14 cellular contexts compared by ENCODE assay signal in the genomic region with DNA sequence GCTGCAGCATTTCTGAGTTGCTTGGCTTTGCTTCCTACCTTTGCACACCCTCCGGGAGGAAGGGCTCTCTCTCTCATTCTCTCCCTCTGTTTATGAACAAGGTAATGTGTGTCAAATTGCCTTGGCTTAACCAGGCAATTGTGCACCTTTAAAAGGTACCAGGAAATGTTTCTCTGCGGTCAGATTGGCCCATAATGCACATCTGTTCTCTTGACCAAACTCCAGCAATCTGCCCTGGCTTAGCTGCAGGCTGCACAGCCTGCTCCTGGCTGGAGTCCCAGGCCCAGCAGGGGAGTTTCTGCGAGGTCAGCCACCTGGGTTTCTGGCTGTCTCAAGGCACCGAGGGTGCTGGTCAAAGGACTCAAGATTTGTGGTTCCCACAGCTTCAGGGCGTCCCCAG.
A peak's percentile ranks its signal among the peaks of the same experiment; 100 is the strongest.
DNase-seq lines count a peak whose midpoint lies in the region; ATAC-seq, FAIRE-seq and TF ChIP-seq lines count a peak whose summit lies in the region.
"Had no signal": no experiment of that assay in that cellular context is flagged by ENCODE, and none has a peak within 500 bp of the region (broad histone marks: within the 10 kb centered on the region; RNA-seq: fewer than 3 reads in every experiment).

No MANE protein-coding gene starts in this region.

- no peaks in the 10 kb centered on the region for H3K9me3 Mint-ChIP-seq in natural killer cell
- H3K9me3 Mint-ChIP-seq: naive thymus-derived CD8-positive, alpha-beta T cell; type B pancreatic cell had no signal

- no peak overlapping the region for H2BK15ac ChIP-seq in H1 (ENCODE audit: low read length)

- H3K36me3 ChIP-seq in KMS-11 (ENCODE audit: insufficient read depth) (no peaks in the 10 kb centered on the region), H1 (ENCODE audit: control insufficient read depth in 2 of 4, insufficient read depth in 4 of 4, low read length in 3 of 4) (no peaks in the 10 kb centered on the region)

- intact Hi-C loops in natural killer cell (cut with micrococcal nuclease): no loop called here

- no peak for FAIRE-seq in H1 (lab: Jason Lieb, UNC)

- H3K27me3 Mint-ChIP-seq in natural killer cell (ENCODE audit: low read depth in 2 of 2): peaks cover 10% of the 10 kb centered on the region in 2 donors

- no peak overlapping the region for H4K5ac ChIP-seq in H1 (ENCODE audit: insufficient read length, low read depth, low read length)

- DNase-seq in A172 (ENCODE audit: low spot score) (peak; percentile 91), NCI-H748 treated with DMSO at 0.1 percent for 48 hours (lab: John Stamatoyannopoulos, UW) (peak; percentile 47), H1 (ENCODE audit: low read depth in 1 of 2, low spot score in 2 of 2) (no peak), natural killer cell (no peak), SIG-M5 treated with dmso at 0.1 percent for 504 hours (lab: John Stamatoyannopoulos, UW; ENCODE audit: unreplicated experiment) (no peak)
- no peak for DNase-seq in stimulated activated CD8-positive, alpha-beta memory T cell treated with anti-CD3 and anti-CD28 coated beads, Interleukin-4, amount 100 ng/mL, for 48 hours
- DNase-seq: dermis blood vessel endothelial cell; DND-41; naive thymus-derived CD8-positive, alpha-beta T cell; T-helper 9 cell had no signal

- H3K18ac ChIP-seq in H1 (ENCODE audit: extremely low read depth, low read length): no peak overlapping the region

- peak overlapping the region; percentile 32; the same call in 1 of the 2 replicates for H2AFZ ChIP-seq in KMS-11 (ENCODE audit: low read depth)
- 0 out of 2 replicates have a peak overlapping the region, but pooled peaks have one; percentile 59 for H2AFZ ChIP-seq in H1 (ENCODE audit: low read length)

- no peak overlapping the region for H2BK5ac ChIP-seq in H1 (ENCODE audit: low read depth, low read length)

- no peaks in the 10 kb centered on the region for H3K9me3 ChIP-seq in H1 (ENCODE audit: insufficient read depth in 2 of 2, low read depth in 1 of 2, low read length in 1 of 2)

- H2AK5ac ChIP-seq in H1 (ENCODE audit: low read depth, low read length): no peak overlapping the region

- 83% methylated on average over 5 of the region's 5 CpGs; no CpG with 5 or more reads in 1 of the 2 experiments for WGBS in H1 (ENCODE audit: extremely low coverage in 1 of 2, insufficient coverage in 1 of 2, insufficient read length in 1 of 2, insufficient replicate concordance in 2 of 2, low coverage in 1 of 2, low lambda C conversion rate in 2 of 2, missing lambda C conversion rate in 1 of 2), 2 experiments

- POLR2A ChIA-PET in H1 (lab: Charles Lee; ENCODE audit: partially characterized antibody): no interaction called here

- H3K23me2 ChIP-seq in H1 (ENCODE audit: low read depth, low read length): no peaks in the 10 kb centered on the region

- H3K4me1 Mint-ChIP-seq in natural killer cell: no peaks in the 10 kb centered on the region
- H3K4me1 Mint-ChIP-seq: naive thymus-derived CD8-positive, alpha-beta T cell had no signal

- no peak overlapping the region for H2BK20ac ChIP-seq in H1 (ENCODE audit: low read length)

- H2BK12ac ChIP-seq in H1 (ENCODE audit: low read depth, low read length): no peak overlapping the region

- no peak for TF ChIP-seq EP300 in H1 (IDR thresholded peaks at IDR 0.05; ENCODE audit: borderline replicate concordance in 1 of 2, low read depth in 2 of 2, low read length in 2 of 2)

- no peaks in the 10 kb centered on the region for H4K20me1 ChIP-seq in KMS-11 (ENCODE audit: insufficient read depth)
- no peaks in the 10 kb centered on the region for H4K20me1 ChIP-seq in H1 (replicated peaks in 1 of 2; ENCODE audit: control insufficient read depth in 1 of 2, insufficient read depth in 2 of 2, low read length in 2 of 2)

- no peak overlapping the region for H4K91ac ChIP-seq in H1 (replicated peaks; ENCODE audit: insufficient read length, low read length)

- H3K4me1 ChIP-seq in KMS-11 (ENCODE audit: low read depth, poor library complexity, severe bottlenecking) (peaks cover 50% of the 10 kb centered on the region), H1 (replicated peaks in 1 of 4; ENCODE audit: control insufficient read depth in 3 of 4, insufficient read depth in 4 of 4, low read length in 3 of 4) (no peaks in the 10 kb centered on the region; a peak in 1 of 7 replicates)

- H3K4ac ChIP-seq in H1 (replicated peaks; ENCODE audit: insufficient read length, low read depth, low read length): no peak overlapping the region

- no peaks in the 10 kb centered on the region for H3K36me3 Mint-ChIP-seq in natural killer cell
- H3K36me3 Mint-ChIP-seq: activated naive CD4-positive, alpha-beta T cell treated with anti-CD3 and anti-CD28 coated beads, Interleukin-2, amount 50 U/mL, for 72 hours; naive thymus-derived CD8-positive, alpha-beta T cell; type B pancreatic cell had no signal

- H3K56ac ChIP-seq in H1 (replicated peaks; ENCODE audit: insufficient read length, low read depth, low read length): no peak overlapping the region

- H3K23ac ChIP-seq in H1 (ENCODE audit: insufficient read length): no peak overlapping the region

- no peak overlapping the region for H2BK120ac ChIP-seq in H1 (replicated peaks; ENCODE audit: low read depth, low read length)

- TF ChIP-seq CTCF in KMS-11 (conservative IDR thresholded peaks at IDR 0.05; ENCODE audit: low read depth, low read length) (no peak), H1 (IDR thresholded peaks at IDR 0.05; ENCODE audit: control extremely low read depth in 1 of 3, insufficient read depth in 1 of 3, low read depth in 1 of 3, low read length in 3 of 3) (no peak), natural killer cell (IDR thresholded peaks at IDR 0.05) (no peak)

- H3K79me2 ChIP-seq in KMS-11 (ENCODE audit: insufficient read depth, low read depth) (no peaks in the 10 kb centered on the region), H1 (ENCODE audit: control insufficient read depth in 1 of 2, insufficient read depth in 2 of 2, low read length in 2 of 2) (no peaks in the 10 kb centered on the region)

- H4K8ac ChIP-seq in H1 (ENCODE audit: extremely low read depth, insufficient read depth, low read length): no peak overlapping the region

- H3K14ac ChIP-seq in H1 (ENCODE audit: insufficient read length): no peak overlapping the region

- no peak for ATAC-seq in GM18861 (IDR thresholded peaks at IDR 0.05; ENCODE audit: unreplicated experiment)
- ATAC-seq in natural killer cell: no peak
- ATAC-seq: activated naive CD4-positive, alpha-beta T cell treated with anti-CD3 and anti-CD28 coated beads, Interleukin-2, amount 50 U/mL, for 72 hours; naive thymus-derived CD8-positive, alpha-beta T cell had no signal

- H3K4me3 Mint-ChIP-seq in natural killer cell: no peak overlapping the region
- H3K4me3 Mint-ChIP-seq: naive thymus-derived CD8-positive, alpha-beta T cell; type B pancreatic cell had no signal

- no peak for TF ChIP-seq RAD21 in H1 (IDR thresholded peaks at IDR 0.05 in 1 of 2, conservative IDR thresholded peaks at IDR 0.05 in 1 of 2; ENCODE audit: low read depth in 2 of 2, low read length in 2 of 2)

- H3K27me3 ChIP-seq in KMS-11 (ENCODE audit: insufficient read depth, low read depth): no peaks in the 10 kb centered on the region
- no peaks in the 10 kb centered on the region; a peak in 1 of 7 replicates for H3K27me3 ChIP-seq in H1 (replicated peaks in 1 of 4; ENCODE audit: control insufficient read depth in 3 of 4, extremely low read depth in 1 of 4, insufficient read depth in 3 of 4, low read length in 3 of 4)

- no peak overlapping the region for H3K27ac Mint-ChIP-seq in natural killer cell
- H3K27ac Mint-ChIP-seq: activated naive CD4-positive, alpha-beta T cell treated with anti-CD3 and anti-CD28 coated beads, Interleukin-2, amount 50 U/mL, for 72 hours; naive thymus-derived CD8-positive, alpha-beta T cell; type B pancreatic cell had no signal

- H3K27ac ChIP-seq in KMS-11 (peak overlapping the region; percentile 53; the same call in 1 of the 2 replicates), H1 (ENCODE audit: low read depth, low read length) (no peak overlapping the region)

- H3K9ac ChIP-seq in KMS-11 (no peak overlapping the region; the same call in 1 of the 2 replicates), H1 (replicated peaks in 1 of 4; ENCODE audit: extremely low read depth in 1 of 4, low read depth in 3 of 4, low read length in 3 of 4) (no peak overlapping the region)

- no peak for TF ChIP-seq POLR2A in H1 (IDR thresholded peaks at IDR 0.05; ENCODE audit: control extremely low read depth in 1 of 2, low read depth in 2 of 2, low read length in 2 of 2)

- CTCF ChIA-PET in H1 (lab: Charles Lee; ENCODE audit: partially characterized antibody): interaction anchor here (0.7 to 1.5 kb wide), 2 partner anchors 152 to 624 kb away, joined by 3 to 5 read pairs; no protein-coding TSS in a partner anchor

- H3K4me2 ChIP-seq in KMS-11 (peak overlapping the region; percentile 66), H1 (ENCODE audit: insufficient read depth in 1 of 2, low read depth in 2 of 2, low read length in 2 of 2) (no peak overlapping the region)

- H3K4me3 ChIP-seq in KMS-11 (IDR thresholded peaks at IDR 0.05; ENCODE audit: insufficient read depth, low read depth, low read length) (no peak overlapping the region), H1 (ENCODE audit: extremely low read depth in 1 of 4, insufficient read depth in 2 of 4, low read depth in 3 of 4, low read length in 4 of 4) (no peak overlapping the region)

- no peaks in the 10 kb centered on the region for H3K79me1 ChIP-seq in H1 (ENCODE audit: low read depth, low read length)

TF ChIP-seq in H1, 55 proteins besides CTCF, POLR2A, EP300 and RAD21:
- TF ChIP-seq TBP (IDR thresholded peaks at IDR 0.05; ENCODE audit: low read depth, low read length): no peak
- TF ChIP-seq RBBP5 (IDR thresholded peaks at IDR 0.05; ENCODE audit: borderline replicate concordance, low read depth, low read length): no peak
- no peak for TF ChIP-seq KDM5A (IDR thresholded peaks at IDR 0.05; ENCODE audit: low read length)
- TF ChIP-seq, protein P1, sequence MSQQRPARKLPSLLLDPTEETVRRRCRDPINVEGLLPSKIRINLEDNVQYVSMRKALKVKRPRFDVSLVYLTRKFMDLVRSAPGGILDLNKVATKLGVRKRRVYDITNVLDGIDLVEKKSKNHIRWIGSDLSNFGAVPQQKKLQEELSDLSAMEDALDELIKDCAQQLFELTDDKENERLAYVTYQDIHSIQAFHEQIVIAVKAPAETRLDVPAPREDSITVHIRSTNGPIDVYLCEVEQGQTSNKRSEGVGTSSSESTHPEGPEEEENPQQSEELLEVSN (IDR thresholded peaks at IDR 0.05): no peak
- no peak for TF ChIP-seq SP4 (IDR thresholded peaks at IDR 0.05; ENCODE audit: low read length)
TF ChIP-seq in H1: peak in this region for 0.

Comparison
In these comparisons a context has a peak if more than half of its experiments do, and no peak if none do; other contexts are left out.
1. DNase-seq: peak in A172 (single experiment) and NCI-H748 treated with DMSO at 0.1 percent for 48 hours (single experiment); none in H1 (0 of 2), stimulated activated CD8-positive, alpha-beta memory T cell treated with anti-CD3 and anti-CD28 coated beads, Interleukin-4, amount 100 ng/mL, for 48 hours (single experiment), natural killer cell (single experiment) and SIG-M5 treated with dmso at 0.1 percent for 504 hours (single experiment).